Comparison of ENCODE assay signal across 38 cellular contexts in the genomic region with DNA sequence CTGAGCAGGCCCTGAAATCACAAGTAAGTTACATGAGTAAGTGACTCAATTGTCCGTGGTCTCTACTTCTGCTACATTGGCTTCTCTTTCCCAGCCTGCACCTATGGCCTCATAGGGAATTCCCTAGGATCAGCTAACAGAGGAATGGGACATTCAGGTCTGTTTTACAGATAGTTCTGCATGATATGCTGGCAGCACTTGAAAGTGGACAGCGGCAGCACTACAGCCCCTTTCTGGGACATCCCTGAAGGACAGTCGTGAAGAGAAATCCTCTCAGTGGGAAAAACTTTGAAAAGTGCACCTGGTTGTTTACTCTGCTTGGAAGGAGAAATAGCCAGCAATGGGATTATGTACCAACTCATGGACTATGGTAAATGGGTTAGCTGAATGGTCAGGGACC.
"Had no signal": no experiment of that assay in that cellular context is flagged by ENCODE, and none has a peak within 500 bp of the region (broad histone marks: within the 10 kb centered on the region; RNA-seq: fewer than 3 reads in every experiment).

No MANE protein-coding gene starts in this region.

- H3K27me3 ChIP-seq: ascending aorta, cardiac muscle cell had no signal

- H3K9me3 ChIP-seq: ascending aorta had no signal

- H3K4me1 ChIP-seq: ascending aorta had no signal

- H3K27ac ChIP-seq: ascending aorta, cardiac muscle cell, VCaP had no signal

- H3K27ac Mint-ChIP-seq: activated CD4-positive, alpha-beta memory T cell treated with anti-CD3 and anti-CD28 coated beads, Interleukin-2, amount 10 ng/mL, durations not matched to agents 7 days and 5 days; activated CD4-positive, alpha-beta T cell treated with anti-CD3 and anti-CD28 coated beads for 36 hours; activated CD4-positive, alpha-beta T cell treated with anti-CD3 and anti-CD28 coated beads, Interleukin-2, amount 10 ng/mL, durations not matched to agents 7 days and 5 days; activated CD8-positive, alpha-beta memory T cell treated with anti-CD3 and anti-CD28 coated beads, Interleukin-2, amount 10 ng/mL, durations not matched to agents 7 days and 5 days; activated CD8-positive, alpha-beta T cell treated with anti-CD3 and anti-CD28 coated beads, Interleukin-2, amount 10 ng/mL, durations not matched to agents 7 days and 5 days; activated naive CD4-positive, alpha-beta T cell treated with anti-CD3 and anti-CD28 coated beads, Interleukin-2, amount 10 ng/mL, durations not matched to agents 7 days and 5 days; activated naive CD4-positive, alpha-beta T cell treated with anti-CD3 and anti-CD28 coated beads, Interleukin-2, amount 50 U/mL, for 24 hours; activated naive CD8-positive, alpha-beta T cell; activated naive CD8-positive, alpha-beta T cell treated with anti-CD3 and anti-CD28 coated beads, Interleukin-2, amount 10 ng/mL, durations not matched to agents 7 days and 5 days; activated naive CD8-positive, alpha-beta T cell treated with anti-CD3 and anti-CD28 coated beads, Interleukin-2, amount 50 U/mL, for 24 hours; activated T-cell treated with anti-CD3 and anti-CD28 coated beads, Interleukin-2, amount 50 U/mL, for 24 hours; activated T-helper 2 cell treated with anti-CD3 and anti-CD28 coated beads, Interferon-gamma antibody, Interleukin-2, Interleukin-4, amounts not matched to agents 10 μg/mL and 5 μg/mL and 100 μg/mL, durations not matched to agents 14 hours and 24 hours and 36 hours; brain; T-helper 1 cell treated with Interleukin-12 subunit alpha and Interleukin-12 subunit beta and Interleukin-4 antibody, amounts not matched to agents 30 μg/mL and 1 μg/mL, for 36 hours; T-helper 2 cell treated with Interferon-gamma antibody and Interleukin-4, amounts not matched to agents 5 μg/mL and 100 μg/mL, for 36 hours; WTC11 had no signal

- H3K9me3 Mint-ChIP-seq: activated CD4-positive, alpha-beta T cell treated with anti-CD3 and anti-CD28 coated beads, Interleukin-2, amount 10 ng/mL, durations not matched to agents 7 days and 5 days; activated naive CD4-positive, alpha-beta T cell treated with anti-CD3 and anti-CD28 coated beads, Interleukin-2, amount 10 ng/mL, durations not matched to agents 7 days and 5 days; activated naive CD4-positive, alpha-beta T cell treated with anti-CD3 and anti-CD28 coated beads, Interleukin-2, amount 50 U/mL, for 24 hours; activated naive CD8-positive, alpha-beta T cell treated with anti-CD3 and anti-CD28 coated beads, Interleukin-2, amount 10 ng/mL, durations not matched to agents 7 days and 5 days; activated naive CD8-positive, alpha-beta T cell treated with anti-CD3 and anti-CD28 coated beads, Interleukin-2, amount 50 U/mL, for 24 hours; activated T-cell treated with anti-CD3 and anti-CD28 coated beads, Interleukin-2, amount 50 U/mL, for 24 hours; activated T-helper 2 cell treated with anti-CD3 and anti-CD28 coated beads, Interferon-gamma antibody, Interleukin-2, Interleukin-4, amounts not matched to agents 10 μg/mL and 5 μg/mL and 100 μg/mL, durations not matched to agents 14 hours and 24 hours and 36 hours; brain; T-helper 1 cell treated with Interleukin-12 subunit alpha and Interleukin-12 subunit beta and Interleukin-4 antibody, amounts not matched to agents 30 μg/mL and 1 μg/mL, for 36 hours; T-helper 2 cell treated with Interferon-gamma antibody and Interleukin-4, amounts not matched to agents 5 μg/mL and 100 μg/mL, for 36 hours; WTC11 had no signal

- H3K27me3 Mint-ChIP-seq: activated CD4-positive, alpha-beta memory T cell treated with anti-CD3 and anti-CD28 coated beads, Interleukin-2, amount 10 ng/mL, durations not matched to agents 7 days and 5 days; activated CD4-positive, alpha-beta T cell treated with anti-CD3 and anti-CD28 coated beads for 36 hours; activated CD4-positive, alpha-beta T cell treated with anti-CD3 and anti-CD28 coated beads, Interleukin-2, amount 10 ng/mL, durations not matched to agents 7 days and 5 days; activated CD8-positive, alpha-beta memory T cell treated with anti-CD3 and anti-CD28 coated beads, Interleukin-2, amount 10 ng/mL, durations not matched to agents 7 days and 5 days; activated naive CD4-positive, alpha-beta T cell treated with anti-CD3 and anti-CD28 coated beads, Interleukin-2, amount 10 ng/mL, durations not matched to agents 7 days and 5 days; activated naive CD4-positive, alpha-beta T cell treated with anti-CD3 and anti-CD28 coated beads, Interleukin-2, amount 50 U/mL, for 24 hours; activated naive CD8-positive, alpha-beta T cell; activated naive CD8-positive, alpha-beta T cell treated with anti-CD3 and anti-CD28 coated beads, Interleukin-2, amount 10 ng/mL, durations not matched to agents 7 days and 5 days; activated naive CD8-positive, alpha-beta T cell treated with anti-CD3 and anti-CD28 coated beads, Interleukin-2, amount 50 U/mL, for 24 hours; activated T-cell treated with anti-CD3 and anti-CD28 coated beads, Interleukin-2, amount 50 U/mL, for 24 hours; brain; central memory CD8-positive, alpha-beta T cell had no signal

- DNase-seq: activated CD4-positive, alpha-beta memory T cell treated with anti-CD3 and anti-CD28 coated beads, Interleukin-2, amount 10 ng/mL, durations not matched to agents 7 days and 5 days; activated CD4-positive, alpha-beta T cell treated with anti-CD3 and anti-CD28 coated beads for 1 hour; activated CD4-positive, alpha-beta T cell treated with anti-CD3 and anti-CD28 coated beads for 36 hours; activated CD4-positive, alpha-beta T cell treated with anti-CD3 and anti-CD28 coated beads for 48 hours; activated CD4-positive, alpha-beta T cell treated with anti-CD3 and anti-CD28 coated beads, Interleukin-2, amount 10 ng/mL, durations not matched to agents 7 days and 5 days; activated CD4-positive, alpha-beta T cell treated with anti-CD3 and anti-CD28 coated beads, Interleukin-2, amount 50 U/mL, for 48 hours; activated CD4-positive, CD25-positive, alpha-beta regulatory T cell; activated CD8-positive, alpha-beta memory T cell treated with anti-CD3 and anti-CD28 coated beads for 24 hours; activated CD8-positive, alpha-beta memory T cell treated with anti-CD3 and anti-CD28 coated beads, Interleukin-2, amount 10 ng/mL, durations not matched to agents 7 days and 5 days; activated CD8-positive, alpha-beta memory T cell treated with anti-CD3 and anti-CD28 coated beads, Interleukin-2, amount 50 U/mL, for 48 hours; activated CD8-positive, alpha-beta T cell treated with anti-CD3 and anti-CD28 coated beads, Interleukin-2, amount 10 ng/mL, durations not matched to agents 7 days and 5 days; activated effector memory CD4-positive, alpha-beta T cell treated with Interleukin-2 at 50 U/mL for 16 hours; activated gamma-delta T cell; activated naive CD4-positive, alpha-beta T cell treated with anti-CD3 and anti-CD28 coated beads, Interleukin-2, amount 10 ng/mL, durations not matched to agents 7 days and 5 days; activated naive CD4-positive, alpha-beta T cell treated with Interleukin-2 at 50 U/mL for 16 hours; activated naive CD8-positive, alpha-beta T cell treated with anti-CD3 and anti-CD28 coated beads, Interleukin-2, amount 10 ng/mL, durations not matched to agents 7 days and 5 days; activated naive CD8-positive, alpha-beta T cell treated with anti-CD3 and anti-CD28 coated beads, Interleukin-2, amount 50 U/mL, for 24 hours; activated T-cell treated with anti-CD3 and anti-CD28 coated beads, Interleukin-2, amount 50 U/mL, for 24 hours; activated T-cell treated with anti-CD3 and anti-CD28 coated beads, Interleukin-2, amount 50 U/mL, for 48 hours; amygdala; anterior cingulate cortex; caudate nucleus; cerebellar nuclear complex; T-helper 1 cell; T-helper 2 cell; T-helper 9 cell had no signal

- H3K36me3 ChIP-seq: ascending aorta, cardiac muscle cell had no signal

- H3K4me3 ChIP-seq: ascending aorta, cardiac muscle cell had no signal

- H3K4me1 Mint-ChIP-seq: activated CD4-positive, alpha-beta memory T cell treated with anti-CD3 and anti-CD28 coated beads, Interleukin-2, amount 10 ng/mL, durations not matched to agents 7 days and 5 days; activated CD4-positive, alpha-beta T cell treated with anti-CD3 and anti-CD28 coated beads for 36 hours; activated CD4-positive, alpha-beta T cell treated with anti-CD3 and anti-CD28 coated beads, Interleukin-2, amount 10 ng/mL, durations not matched to agents 7 days and 5 days; activated CD8-positive, alpha-beta memory T cell treated with anti-CD3 and anti-CD28 coated beads, Interleukin-2, amount 10 ng/mL, durations not matched to agents 7 days and 5 days; activated naive CD4-positive, alpha-beta T cell treated with anti-CD3 and anti-CD28 coated beads, Interleukin-2, amount 10 ng/mL, durations not matched to agents 7 days and 5 days; activated naive CD4-positive, alpha-beta T cell treated with anti-CD3 and anti-CD28 coated beads, Interleukin-2, amount 50 U/mL, for 24 hours; activated naive CD8-positive, alpha-beta T cell treated with anti-CD3 and anti-CD28 coated beads, Interleukin-2, amount 10 ng/mL, durations not matched to agents 7 days and 5 days; activated naive CD8-positive, alpha-beta T cell treated with anti-CD3 and anti-CD28 coated beads, Interleukin-2, amount 50 U/mL, for 24 hours; brain; central memory CD8-positive, alpha-beta T cell had no signal

- H3K36me3 Mint-ChIP-seq: activated CD8-positive, alpha-beta memory T cell treated with anti-CD3 and anti-CD28 coated beads, Interleukin-2, amount 10 ng/mL, durations not matched to agents 7 days and 5 days; activated naive CD4-positive, alpha-beta T cell treated with anti-CD3 and anti-CD28 coated beads, Interleukin-2, amount 10 ng/mL, durations not matched to agents 7 days and 5 days; activated naive CD4-positive, alpha-beta T cell treated with anti-CD3 and anti-CD28 coated beads, Interleukin-2, amount 50 U/mL, for 24 hours; activated naive CD8-positive, alpha-beta T cell; activated naive CD8-positive, alpha-beta T cell treated with anti-CD3 and anti-CD28 coated beads, Interleukin-2, amount 10 ng/mL, durations not matched to agents 7 days and 5 days; brain; WTC11 had no signal

- ATAC-seq: activated CD4-positive, alpha-beta T cell treated with anti-CD3 and anti-CD28 coated beads for 36 hours; activated CD4-positive, CD25-positive, alpha-beta regulatory T cell treated with anti-CD3 and anti-CD28 coated beads, Interleukin-2, amount 50 U/mL, for 24 hours; activated CD8-positive, alpha-beta memory T cell treated with anti-CD3 and anti-CD28 coated beads, Interleukin-2, amount 10 ng/mL, durations not matched to agents 7 days and 5 days; activated CD8-positive, alpha-beta T cell treated with anti-CD3 and anti-CD28 coated beads, Interleukin-2, amount 10 ng/mL, durations not matched to agents 7 days and 5 days; activated naive CD8-positive, alpha-beta T cell treated with anti-CD3 and anti-CD28 coated beads, Interleukin-2, amount 50 U/mL, for 24 hours; WTC11 had no signal

- H3K4me3 Mint-ChIP-seq: activated CD4-positive, alpha-beta memory T cell treated with anti-CD3 and anti-CD28 coated beads, Interleukin-2, amount 10 ng/mL, durations not matched to agents 7 days and 5 days; activated CD4-positive, alpha-beta T cell treated with anti-CD3 and anti-CD28 coated beads for 36 hours; activated CD4-positive, alpha-beta T cell treated with anti-CD3 and anti-CD28 coated beads, Interleukin-2, amount 10 ng/mL, durations not matched to agents 7 days and 5 days; activated CD8-positive, alpha-beta memory T cell treated with anti-CD3 and anti-CD28 coated beads, Interleukin-2, amount 10 ng/mL, durations not matched to agents 7 days and 5 days; activated CD8-positive, alpha-beta T cell treated with anti-CD3 and anti-CD28 coated beads, Interleukin-2, amount 10 ng/mL, durations not matched to agents 7 days and 5 days; activated naive CD4-positive, alpha-beta T cell treated with anti-CD3 and anti-CD28 coated beads, Interleukin-2, amount 10 ng/mL, durations not matched to agents 7 days and 5 days; activated naive CD4-positive, alpha-beta T cell treated with anti-CD3 and anti-CD28 coated beads, Interleukin-2, amount 50 U/mL, for 24 hours; activated naive CD8-positive, alpha-beta T cell; activated naive CD8-positive, alpha-beta T cell treated with anti-CD3 and anti-CD28 coated beads, Interleukin-2, amount 10 ng/mL, durations not matched to agents 7 days and 5 days; activated naive CD8-positive, alpha-beta T cell treated with anti-CD3 and anti-CD28 coated beads, Interleukin-2, amount 50 U/mL, for 24 hours; activated T-cell treated with anti-CD3 and anti-CD28 coated beads, Interleukin-2, amount 50 U/mL, for 24 hours; brain; central memory CD8-positive, alpha-beta T cell; T-helper 1 cell treated with Interleukin-12 subunit alpha and Interleukin-12 subunit beta and Interleukin-4 antibody, amounts not matched to agents 30 μg/mL and 1 μg/mL, for 36 hours; T-helper 2 cell treated with Interferon-gamma antibody and Interleukin-4, amounts not matched to agents 5 μg/mL and 100 μg/mL, for 36 hours; WTC11 had no signal
